In genomic region chr1:114263343-114263742, GRCh38 we compare ENCODE assay signal across 14 cellular contexts.
DNase-seq lines count a peak whose midpoint lies in the region; ATAC-seq, FAIRE-seq and TF ChIP-seq lines count a peak whose summit lies in the region.
"Had no signal": no experiment of that assay in that cellular context is flagged by ENCODE, and none has a peak within 500 bp of the region (broad histone marks: within the 10 kb centered on the region; RNA-seq: fewer than 3 reads in every experiment).

No MANE protein-coding gene starts in this region.

- H3K9me3 ChIP-seq in pancreas, result no peaks in the 10 kb centered on the region
- H3K9me3 ChIP-seq: A549 had no signal

- WGBS in pancreas, 2 donors, result 72 to 81% methylated on average over 3 of the region's 3 CpGs

- H3K27ac Mint-ChIP-seq in activated T-cell treated with anti-CD3 and anti-CD28 coated beads, Interleukin-2, amount 50 U/mL, for 24 hours, result no peak overlapping the region
- H3K27ac Mint-ChIP-seq: activated CD4-positive, alpha-beta memory T cell treated with anti-CD3 and anti-CD28 coated beads for 36 hours; activated naive CD8-positive, alpha-beta T cell treated with anti-CD3 and anti-CD28 coated beads, Interleukin-2, amount 10 ng/mL, durations not matched to agents 7 days and 5 days had no signal

- no peaks in the 10 kb centered on the region for H3K36me3 ChIP-seq in pancreas

- intact Hi-C loops in pancreas (cut with DNase I), result no loop called here

- peaks cover 10% of the 10 kb centered on the region for H3K27me3 Mint-ChIP-seq in activated T-cell treated with anti-CD3 and anti-CD28 coated beads, Interleukin-2, amount 50 U/mL, for 4 hours (ENCODE audit: low read depth)
- peaks cover 32% of the 10 kb centered on the region for H3K27me3 Mint-ChIP-seq in activated T-cell treated with anti-CD3 and anti-CD28 coated beads, Interleukin-2, amount 50 U/mL, for 24 hours

- TF ChIP-seq CTCF in pancreas (IDR thresholded peaks at IDR 0.05) (no peak), coronary artery (IDR thresholded peaks at IDR 0.05) (no peak)

- peak; percentile 37 to 66 for ATAC-seq in activated T-cell treated with anti-CD3 and anti-CD28 coated beads, Interleukin-2, amount 50 U/mL, for 4 hours
- ATAC-seq in GM21825 (IDR thresholded peaks at IDR 0.05; ENCODE audit: unreplicated experiment), result peak; percentile 73
- peak; percentile 94 for ATAC-seq in HG03159 (IDR thresholded peaks at IDR 0.05; ENCODE audit: unreplicated experiment)
- ATAC-seq in pancreas, result no peak
- ATAC-seq: A549 had no signal

- DNase-seq in activated T-cell treated with anti-CD3 and anti-CD28 coated beads, Interleukin-2, amount 50 U/mL, for 4 hours, result no peak
- DNase-seq in activated T-cell treated with anti-CD3 and anti-CD28 coated beads, Interleukin-2, amount 50 U/mL, for 24 hours, result no peak
- no peak for DNase-seq in AG08395 (ENCODE audit: low spot score)
- no peak for DNase-seq in pancreas
- DNase-seq in activated CD4-positive, alpha-beta T cell treated with anti-CD3 and anti-CD28 coated beads for 4 hours, result no peak
- DNase-seq in coronary artery (ENCODE audit: low spot score), result no peak
- DNase-seq: activated CD4-positive, alpha-beta memory T cell treated with anti-CD3 and anti-CD28 coated beads for 36 hours; activated naive CD8-positive, alpha-beta T cell treated with anti-CD3 and anti-CD28 coated beads, Interleukin-2, amount 10 ng/mL, durations not matched to agents 7 days and 5 days; NCI-H2107 had no signal

- no peak for FAIRE-seq in pancreas (lab: Jason Lieb, UNC)
- FAIRE-seq: A549, D721Med, keratinocyte had no signal

- no peak overlapping the region for H3K4me3 ChIP-seq in pancreas
- no peak overlapping the region for H3K4me3 ChIP-seq in coronary artery
- H3K4me3 ChIP-seq: A549 had no signal

- H3K27me3 ChIP-seq in pancreas, result no peaks in the 10 kb centered on the region

- H3K36me3 Mint-ChIP-seq in activated T-cell treated with anti-CD3 and anti-CD28 coated beads, Interleukin-2, amount 50 U/mL, for 4 hours (ENCODE audit: insufficient read depth), result no peaks in the 10 kb centered on the region
- H3K36me3 Mint-ChIP-seq in activated T-cell treated with anti-CD3 and anti-CD28 coated beads, Interleukin-2, amount 50 U/mL, for 24 hours (ENCODE audit: low read depth), result no peaks in the 10 kb centered on the region
- H3K36me3 Mint-ChIP-seq: activated CD4-positive, alpha-beta memory T cell treated with anti-CD3 and anti-CD28 coated beads for 36 hours; activated naive CD8-positive, alpha-beta T cell treated with anti-CD3 and anti-CD28 coated beads, Interleukin-2, amount 10 ng/mL, durations not matched to agents 7 days and 5 days had no signal

- H3K27ac ChIP-seq in pancreas (no peak overlapping the region), coronary artery (no peak overlapping the region)
- H3K27ac ChIP-seq: A549 had no signal

- H3K4me3 Mint-ChIP-seq in activated T-cell treated with anti-CD3 and anti-CD28 coated beads, Interleukin-2, amount 50 U/mL, for 4 hours, result no peak overlapping the region
- no peak overlapping the region for H3K4me3 Mint-ChIP-seq in activated T-cell treated with anti-CD3 and anti-CD28 coated beads, Interleukin-2, amount 50 U/mL, for 24 hours
- H3K4me3 Mint-ChIP-seq: activated CD4-positive, alpha-beta memory T cell treated with anti-CD3 and anti-CD28 coated beads for 36 hours; activated naive CD8-positive, alpha-beta T cell treated with anti-CD3 and anti-CD28 coated beads, Interleukin-2, amount 10 ng/mL, durations not matched to agents 7 days and 5 days had no signal

- no peaks in the 10 kb centered on the region for H3K4me1 ChIP-seq in pancreas
- H3K4me1 ChIP-seq: A549 had no signal

- H3K4me1 Mint-ChIP-seq in activated T-cell treated with anti-CD3 and anti-CD28 coated beads, Interleukin-2, amount 50 U/mL, for 4 hours (ENCODE audit: low read depth), result no peaks in the 10 kb centered on the region
- no peaks in the 10 kb centered on the region for H3K4me1 Mint-ChIP-seq in activated T-cell treated with anti-CD3 and anti-CD28 coated beads, Interleukin-2, amount 50 U/mL, for 24 hours (ENCODE audit: low read depth)
- H3K4me1 Mint-ChIP-seq: activated naive CD8-positive, alpha-beta T cell treated with anti-CD3 and anti-CD28 coated beads, Interleukin-2, amount 10 ng/mL, durations not matched to agents 7 days and 5 days had no signal

- no peaks in the 10 kb centered on the region for H3K9me3 Mint-ChIP-seq in activated T-cell treated with anti-CD3 and anti-CD28 coated beads, Interleukin-2, amount 50 U/mL, for 4 hours
- no peaks in the 10 kb centered on the region for H3K9me3 Mint-ChIP-seq in activated T-cell treated with anti-CD3 and anti-CD28 coated beads, Interleukin-2, amount 50 U/mL, for 24 hours
- H3K9me3 Mint-ChIP-seq: activated CD4-positive, alpha-beta memory T cell treated with anti-CD3 and anti-CD28 coated beads for 36 hours; activated naive CD8-positive, alpha-beta T cell treated with anti-CD3 and anti-CD28 coated beads, Interleukin-2, amount 10 ng/mL, durations not matched to agents 7 days and 5 days had no signal

Comparison
In these comparisons a context has a peak if more than half of its experiments do, and no peak if none do; other contexts are left out.
1. ATAC-seq: peak in activated T-cell treated with anti-CD3 and anti-CD28 coated beads, Interleukin-2, amount 50 U/mL, for 4 hours (2 of 2), GM21825 (single experiment) and HG03159 (single experiment); none in pancreas (0 of 4).